ENCODE assay signal across 1 cellular context in the genomic region with DNA sequence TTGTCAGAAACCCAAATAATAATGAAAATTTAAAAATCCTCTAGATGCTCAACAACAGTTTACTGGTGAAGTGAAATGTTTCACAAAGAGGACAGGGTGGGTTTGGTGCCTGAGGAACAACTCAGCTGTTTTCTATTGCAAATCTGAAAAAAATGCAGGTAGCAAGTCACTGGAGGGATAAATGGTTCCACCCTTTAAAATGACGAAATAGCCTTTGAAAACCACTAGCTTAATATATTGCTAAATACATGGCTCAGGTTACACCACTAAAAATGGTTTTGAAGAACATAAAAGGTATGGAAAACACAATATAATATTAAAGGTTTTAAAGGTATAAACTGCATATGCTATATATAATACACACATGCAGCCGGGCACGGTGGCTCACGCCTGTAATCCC.
A peak's percentile ranks its signal among the peaks of the same experiment; 100 is the strongest.
TF ChIP-seq lines count a peak whose summit lies in the region.

No MANE protein-coding gene starts in this region.

TF ChIP-seq in HepG2, 621 proteins besides CTCF, POLR2A, EP300 and RAD21:
- TF ChIP-seq CEBPB (IDR thresholded peaks at IDR 0.05; ENCODE audit: borderline replicate concordance, low read depth, low read length): peak; percentile 39; the same call in 1 of the 2 replicates
- TF ChIP-seq, protein P1, sequence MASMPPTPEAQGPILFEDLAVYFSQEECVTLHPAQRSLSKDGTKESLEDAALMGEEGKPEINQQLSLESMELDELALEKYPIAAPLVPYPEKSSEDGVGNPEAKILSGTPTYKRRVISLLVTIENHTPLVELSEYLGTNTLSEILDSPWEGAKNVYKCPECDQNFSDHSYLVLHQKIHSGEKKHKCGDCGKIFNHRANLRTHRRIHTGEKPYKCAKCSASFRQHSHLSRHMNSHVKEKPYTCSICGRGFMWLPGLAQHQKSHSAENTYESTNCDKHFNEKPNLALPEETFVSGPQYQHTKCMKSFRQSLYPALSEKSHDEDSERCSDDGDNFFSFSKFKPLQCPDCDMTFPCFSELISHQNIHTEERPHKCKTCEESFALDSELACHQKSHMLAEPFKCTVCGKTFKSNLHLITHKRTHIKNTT (CRISPR knock-in tag; IDR thresholded peaks at IDR 0.05): no peak
